ENCODE assay signal across 1 cellular context in genomic region chr11:12079726-12080556, GRCh38.
TF ChIP-seq lines count a peak whose summit lies in the region.

No MANE protein-coding gene starts in this region.

TF ChIP-seq in SK-N-SH, 30 proteins besides CTCF, POLR2A, EP300 and RAD21 (continued from another document):
- TF ChIP-seq REST (IDR thresholded peaks at IDR 0.05; ENCODE audit: low read depth, low read length) = no peak
- TF ChIP-seq TEAD4 (IDR thresholded peaks at IDR 0.05; ENCODE audit: borderline replicate concordance, insufficient read depth) = peak; percentile 92
- no peak for TF ChIP-seq CHD2 (IDR thresholded peaks at IDR 0.05; ENCODE audit: low read length, partially characterized antibody)
- no peak for TF ChIP-seq IRF3 (IDR thresholded peaks at IDR 0.05; ENCODE audit: low read depth, low read length)
- TF ChIP-seq EZH2phosphoT487 (IDR thresholded peaks at IDR 0.05; ENCODE audit: borderline replicate concordance, low read depth) = no peak
- no peak for TF ChIP-seq GATA2 (CRISPR knock-in tag; IDR thresholded peaks at IDR 0.05)
- peak; percentile 95 for TF ChIP-seq JUND (IDR thresholded peaks at IDR 0.05)
- no peak for TF ChIP-seq MXI1 (IDR thresholded peaks at IDR 0.05; ENCODE audit: low read depth, low read length)
- no peak for TF ChIP-seq GABPA (IDR thresholded peaks at IDR 0.05; ENCODE audit: low read depth)
- TF ChIP-seq RXRA (IDR thresholded peaks at IDR 0.05; ENCODE audit: borderline replicate concordance, low read depth) = peak; percentile 88
- no peak for TF ChIP-seq FOXJ3 (CRISPR knock-in tag; IDR thresholded peaks at IDR 0.05)
- 0 out of 2 replicates have a peak, but pooled peaks have one; percentile 25 for TF ChIP-seq YY1 (IDR thresholded peaks at IDR 0.05; ENCODE audit: low read depth)
- no peak for TF ChIP-seq TAF1 (IDR thresholded peaks at IDR 0.05; ENCODE audit: borderline replicate concordance, low read depth, low read length)
- no peak for TF ChIP-seq USF1 (IDR thresholded peaks at IDR 0.05; ENCODE audit: borderline replicate concordance, low read depth)
